ENCODE assay signal across 15 cellular contexts in genomic region chr22:18544563-18544962, GRCh38. TPM values are rescaled to one million over a fixed set of nuclear protein-coding genes. Genes with fewer than 3 reads are reported as not detected.
"Had no signal": no experiment of that assay in that cellular context is flagged by ENCODE, and none has a peak within 500 bp of the region (broad histone marks: within the 10 kb centered on the region; RNA-seq: fewer than 3 reads in every experiment).

No MANE protein-coding gene starts in this region.

RNA-seq across cellular contexts. Expression of gene TMEM191B, which starts 17.0 kb away (rescaled TPM):
- total RNA-seq: activated CD4-positive, alpha-beta T cell treated with anti-CD3 and anti-CD28 coated beads, Interleukin-2, amount 10 ng/mL, durations not matched to agents 24 days and 14 days; T-helper 1 cell treated with Interleukin-12 subunit alpha and Interleukin-12 subunit beta and Interleukin-4 antibody, amounts not matched to agents 30 ng/mL and 1 ng/mL, for 36 hours; T-helper 2 cell treated with Interferon-gamma antibody and Interleukin-4, amounts not matched to agents 100 ng/mL and 5 ng/mL, for 36 hours had no signal

RNA-seq across cellular contexts. Expression of gene GGTLC3, which starts 26.6 kb away (rescaled TPM):
- total RNA-seq: activated B cell treated with CpG ODN at 0.5 μM for 24 hours; activated CD4-positive, alpha-beta memory T cell treated with anti-CD3 and anti-CD28 coated beads for 36 hours; activated CD4-positive, alpha-beta memory T cell treated with anti-CD3 and anti-CD28 coated beads, Interleukin-2, amount 10 ng/mL, durations not matched to agents 7 days and 5 days; activated CD4-positive, alpha-beta T cell treated with anti-CD3 and anti-CD28 coated beads for 36 hours; activated CD4-positive, alpha-beta T cell treated with anti-CD3 and anti-CD28 coated beads, Interleukin-2, amount 10 ng/mL, durations not matched to agents 24 days and 14 days; activated CD4-positive, alpha-beta T cell treated with anti-CD3 and anti-CD28 coated beads, Interleukin-2, amount 10 ng/mL, durations not matched to agents 7 days and 5 days; activated CD8-positive, alpha-beta memory T cell treated with anti-CD3 and anti-CD28 coated beads for 36 hours; activated CD8-positive, alpha-beta memory T cell treated with anti-CD3 and anti-CD28 coated beads, Interleukin-2, amount 10 ng/mL, durations not matched to agents 7 days and 5 days; activated CD8-positive, alpha-beta T cell treated with anti-CD3 and anti-CD28 coated beads for 36 hours; activated CD8-positive, alpha-beta T cell treated with anti-CD3 and anti-CD28 coated beads, Interleukin-2, amount 10 ng/mL, durations not matched to agents 7 days and 5 days; T-cell; T-helper 1 cell treated with Interleukin-12 subunit alpha and Interleukin-12 subunit beta and Interleukin-4 antibody, amounts not matched to agents 30 ng/mL and 1 ng/mL, for 36 hours; T-helper 17 cell; T-helper 2 cell treated with Interferon-gamma antibody and Interleukin-4, amounts not matched to agents 100 ng/mL and 5 ng/mL, for 36 hours; WTC11 had no signal
